1 cellular context compared by ENCODE assay signal in genomic region chr20:23366384-23366783, GRCh38.
TF ChIP-seq lines count a peak whose summit lies in the region.

No MANE protein-coding gene starts in this region.

TF ChIP-seq in GM12878, 131 proteins besides CTCF, POLR2A, EP300 and RAD21 (continued from another document):
- TF ChIP-seq, protein P1, sequence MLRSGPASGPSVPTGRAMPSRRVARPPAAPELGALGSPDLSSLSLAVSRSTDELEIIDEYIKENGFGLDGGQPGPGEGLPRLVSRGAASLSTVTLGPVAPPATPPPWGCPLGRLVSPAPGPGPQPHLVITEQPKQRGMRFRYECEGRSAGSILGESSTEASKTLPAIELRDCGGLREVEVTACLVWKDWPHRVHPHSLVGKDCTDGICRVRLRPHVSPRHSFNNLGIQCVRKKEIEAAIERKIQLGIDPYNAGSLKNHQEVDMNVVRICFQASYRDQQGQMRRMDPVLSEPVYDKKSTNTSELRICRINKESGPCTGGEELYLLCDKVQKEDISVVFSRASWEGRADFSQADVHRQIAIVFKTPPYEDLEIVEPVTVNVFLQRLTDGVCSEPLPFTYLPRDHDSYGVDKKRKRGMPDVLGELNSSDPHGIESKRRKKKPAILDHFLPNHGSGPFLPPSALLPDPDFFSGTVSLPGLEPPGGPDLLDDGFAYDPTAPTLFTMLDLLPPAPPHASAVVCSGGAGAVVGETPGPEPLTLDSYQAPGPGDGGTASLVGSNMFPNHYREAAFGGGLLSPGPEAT (IDR thresholded peaks at IDR 0.05; ENCODE audit: low read depth): no peak
- TF ChIP-seq STAT1 (conservative IDR thresholded peaks at IDR 0.05) (no peak), TCF3 (IDR thresholded peaks at IDR 0.05; ENCODE audit: borderline replicate concordance, insufficient read depth, low read depth, low read length) (no peak), BCLAF1 (IDR thresholded peaks at IDR 0.05) (no peak), CBX3 (IDR thresholded peaks at IDR 0.05; ENCODE audit: borderline replicate concordance, low read depth) (no peak), ZBTB40 (IDR thresholded peaks at IDR 0.05; ENCODE audit: borderline replicate concordance) (no peak), KLF5 (IDR thresholded peaks at IDR 0.05; ENCODE audit: partially characterized antibody) (no peak), CEBPZ (IDR thresholded peaks at IDR 0.05; ENCODE audit: low read depth, low read length) (no peak), ZBED1 (IDR thresholded peaks at IDR 0.05; ENCODE audit: borderline replicate concordance) (no peak), RCOR1 (conservative IDR thresholded peaks at IDR 0.05; ENCODE audit: low read depth, low read length) (no peak), PML (IDR thresholded peaks at IDR 0.05; ENCODE audit: low read length) (no peak), SMARCA5 (IDR thresholded peaks at IDR 0.05) (no peak), CHD1 (IDR thresholded peaks at IDR 0.05; ENCODE audit: low read depth, low read length) (no peak), GABPA (IDR thresholded peaks at IDR 0.05; ENCODE audit: low read depth) (no peak), GATAD2B (conservative IDR thresholded peaks at IDR 0.05; ENCODE audit: low read depth) (no peak), IKZF2 (IDR thresholded peaks at IDR 0.05) (no peak), NR2C2 (IDR thresholded peaks at IDR 0.05; ENCODE audit: borderline replicate concordance, control insufficient read depth, insufficient read length, low read depth) (no peak), TBL1XR1 (IDR thresholded peaks at IDR 0.05; ENCODE audit: low read depth, low read length) (no peak), NFIC (IDR thresholded peaks at IDR 0.05; ENCODE audit: low read depth, low read length) (no peak), RB1 (IDR thresholded peaks at IDR 0.05; ENCODE audit: borderline replicate concordance) (no peak), RFX5 (IDR thresholded peaks at IDR 0.05; ENCODE audit: low read depth, low read length) (no peak), ZNF217 (IDR thresholded peaks at IDR 0.05) (no peak), IKZF1 (conservative IDR thresholded peaks at IDR 0.05) (peak; percentile 30), ETV6 (conservative IDR thresholded peaks at IDR 0.05 in 1 of 2, IDR thresholded peaks at IDR 0.05 in 1 of 2; ENCODE audit: borderline replicate concordance in 1 of 2, low read depth in 1 of 2) (no peak), FOS (IDR thresholded peaks at IDR 0.05; ENCODE audit: borderline replicate concordance, extremely low read depth, insufficient read length) (no peak), BMI1 (IDR thresholded peaks at IDR 0.05; ENCODE audit: borderline replicate concordance) (no peak), KDM1A (IDR thresholded peaks at IDR 0.05; ENCODE audit: borderline replicate concordance) (no peak), CHD2 (IDR thresholded peaks at IDR 0.05; ENCODE audit: borderline replicate concordance, low read depth, low read length) (no peak), CBFB (IDR thresholded peaks at IDR 0.05; ENCODE audit: low read depth) (no peak), SKIL (IDR thresholded peaks at IDR 0.05; ENCODE audit: low read depth, poor library complexity, severe bottlenecking) (peak; percentile 36), CBX5 (IDR thresholded peaks at IDR 0.05; ENCODE audit: low read depth) (no peak), MYC (IDR thresholded peaks at IDR 0.05; ENCODE audit: insufficient read depth, insufficient read length, insufficient replicate concordance, low read length, severe bottlenecking) (no peak)
- TF ChIP-seq, protein P2, sequence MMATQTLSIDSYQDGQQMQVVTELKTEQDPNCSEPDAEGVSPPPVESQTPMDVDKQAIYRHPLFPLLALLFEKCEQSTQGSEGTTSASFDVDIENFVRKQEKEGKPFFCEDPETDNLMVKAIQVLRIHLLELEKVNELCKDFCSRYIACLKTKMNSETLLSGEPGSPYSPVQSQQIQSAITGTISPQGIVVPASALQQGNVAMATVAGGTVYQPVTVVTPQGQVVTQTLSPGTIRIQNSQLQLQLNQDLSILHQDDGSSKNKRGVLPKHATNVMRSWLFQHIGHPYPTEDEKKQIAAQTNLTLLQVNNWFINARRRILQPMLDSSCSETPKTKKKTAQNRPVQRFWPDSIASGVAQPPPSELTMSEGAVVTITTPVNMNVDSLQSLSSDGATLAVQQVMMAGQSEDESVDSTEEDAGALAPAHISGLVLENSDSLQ (IDR thresholded peaks at IDR 0.05): no peak
- TF ChIP-seq, protein P3, sequence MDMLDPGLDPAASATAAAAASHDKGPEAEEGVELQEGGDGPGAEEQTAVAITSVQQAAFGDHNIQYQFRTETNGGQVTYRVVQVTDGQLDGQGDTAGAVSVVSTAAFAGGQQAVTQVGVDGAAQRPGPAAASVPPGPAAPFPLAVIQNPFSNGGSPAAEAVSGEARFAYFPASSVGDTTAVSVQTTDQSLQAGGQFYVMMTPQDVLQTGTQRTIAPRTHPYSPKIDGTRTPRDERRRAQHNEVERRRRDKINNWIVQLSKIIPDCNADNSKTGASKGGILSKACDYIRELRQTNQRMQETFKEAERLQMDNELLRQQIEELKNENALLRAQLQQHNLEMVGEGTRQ (IDR thresholded peaks at IDR 0.05; ENCODE audit: borderline replicate concordance, low read depth, low read length): peak; percentile 36; the same call in 1 of the 2 replicates
